In genomic region chr9:116860509-116861120, GRCh38 we compare ENCODE assay signal across 8 cellular contexts.
DNase-seq lines count a peak whose midpoint lies in the region; ATAC-seq, FAIRE-seq and TF ChIP-seq lines count a peak whose summit lies in the region.

No MANE protein-coding gene starts in this region.

- H3K79me2 ChIP-seq in keratinocyte (ENCODE audit: control insufficient read depth, insufficient read depth, low read length) = no peaks in the 10 kb centered on the region

- no peak overlapping the region for H3K4me3 ChIP-seq in keratinocyte (ENCODE audit: control insufficient read depth in 2 of 3, extremely low read depth in 1 of 3, insufficient read depth in 2 of 3, low read depth in 1 of 3, low read length in 3 of 3)

- FAIRE-seq in keratinocyte (lab: Jason Lieb, UNC) = peak; percentile 99

- no peaks in the 10 kb centered on the region for H3K27me3 ChIP-seq in keratinocyte (ENCODE audit: control insufficient read depth, extremely low read depth, insufficient read depth, low read length)

- peak; percentile 81 for TF ChIP-seq CTCF in CD14-positive monocyte (IDR thresholded peaks at IDR 0.05)
- TF ChIP-seq CTCF in GM13976 (IDR thresholded peaks at IDR 0.05; ENCODE audit: borderline replicate concordance, control extremely low read depth, extremely low read depth, insufficient read depth, missing control alignments) = peak; percentile 57
- TF ChIP-seq CTCF in keratinocyte (optimal IDR thresholded peaks at IDR 0.05 in 1 of 3, IDR thresholded peaks at IDR 0.05 in 1 of 3, conservative IDR thresholded peaks at IDR 0.05 in 1 of 3; ENCODE audit: extremely low read depth in 1 of 3, insufficient read depth in 2 of 3, low read length in 3 of 3) = peak; percentile 82 to 94 (median 92)

- no peak overlapping the region for H3K4me3 Mint-ChIP-seq in CD14-positive monocyte
- no peak overlapping the region for H3K4me3 Mint-ChIP-seq in stimulated activated naive B cell treated with anti-CD40 and anti-IgM and Interleukin-4, amounts not matched to agents 10 μg/mL and 1 μg/mL and 100 μg/mL, for 72 hours

- H2AFZ ChIP-seq in keratinocyte (ENCODE audit: control insufficient read depth, low read length) = no peak overlapping the region

- peaks cover 0 to 2% (median 0%) of the 10 kb centered on the region in 7 donors for H3K9me3 Mint-ChIP-seq in CD14-positive monocyte
- H3K9me3 Mint-ChIP-seq in stimulated activated naive B cell treated with anti-CD40 and anti-IgM and Interleukin-4, amounts not matched to agents 10 μg/mL and 1 μg/mL and 100 μg/mL, for 72 hours = no peaks in the 10 kb centered on the region

- H3K36me3 Mint-ChIP-seq in CD14-positive monocyte = no peaks in the 10 kb centered on the region
- no peaks in the 10 kb centered on the region for H3K36me3 Mint-ChIP-seq in stimulated activated naive B cell treated with anti-CD40 and anti-IgM and Interleukin-4, amounts not matched to agents 10 μg/mL and 1 μg/mL and 100 μg/mL, for 72 hours

- intact Hi-C loops in CD14-positive monocyte (cut with micrococcal nuclease) = no loop called here

- no peak overlapping the region for H3K27ac Mint-ChIP-seq in CD14-positive monocyte
- H3K27ac Mint-ChIP-seq in stimulated activated naive B cell treated with anti-CD40 and anti-IgM and Interleukin-4, amounts not matched to agents 10 μg/mL and 1 μg/mL and 100 μg/mL, for 72 hours = no peak overlapping the region

- H3K4me1 Mint-ChIP-seq in CD14-positive monocyte = no peaks in the 10 kb centered on the region
- H3K4me1 Mint-ChIP-seq in stimulated activated naive B cell treated with anti-CD40 and anti-IgM and Interleukin-4, amounts not matched to agents 10 μg/mL and 1 μg/mL and 100 μg/mL, for 72 hours = no peaks in the 10 kb centered on the region

- no peaks in the 10 kb centered on the region for H3K9me1 ChIP-seq in keratinocyte (ENCODE audit: control insufficient read depth, extremely low read depth, insufficient read depth, low read length)

- H3K4me2 ChIP-seq in keratinocyte (ENCODE audit: control insufficient read depth, extremely low read depth, insufficient read depth, low read depth, low read length) = no peak overlapping the region

- H3K9ac ChIP-seq in keratinocyte (ENCODE audit: control insufficient read depth, extremely low read depth, insufficient read depth, low read length) = no peak overlapping the region

- peaks cover 1 to 10% (median 3%) of the 10 kb centered on the region in 3 donors for H3K27me3 Mint-ChIP-seq in CD14-positive monocyte (ENCODE audit: low read depth in 3 of 3)
- peaks cover 4 to 6% of the 10 kb centered on the region in 2 donors for H3K27me3 Mint-ChIP-seq in stimulated activated naive B cell treated with anti-CD40 and anti-IgM and Interleukin-4, amounts not matched to agents 10 μg/mL and 1 μg/mL and 100 μg/mL, for 72 hours

- in situ Hi-C loops in GM13976 (cut with MboI; ENCODE audit: low sequenced_read_pairs, unreplicated experiment) = no loop called here
- in situ Hi-C loops in T47D (cut with HindIII; ENCODE audit: low pct_unique_long_range_greater_than_20kb, low sequenced_read_pairs) = no loop called here

- dilution Hi-C loops in keratinocyte (cut with MboI; ENCODE audit: extremely low pct_ligation_motif_present, low sequenced_read_pairs) = no loop called here

- DNase-seq in CD14-positive monocyte (ENCODE audit: low spot score) (no peak), GM13976 (ENCODE audit: low spot score) (peak; percentile 54), NCI-H82 treated with DMSO at 0.1 percent for 48 hours (lab: John Stamatoyannopoulos, UW; ENCODE audit: unreplicated experiment) (peak; percentile 61), T47D (ENCODE audit: low read depth in 1 of 2, low spot score in 1 of 2) (peak; percentile 78 to 81), keratinocyte (ENCODE audit: low read depth, low spot score) (no peak)
- DNase-seq in stimulated activated naive B cell treated with anti-CD40 and anti-IgM and Interleukin-4, amounts not matched to agents 10 μg/mL and 1 μg/mL and 100 μg/mL, for 72 hours = peak; percentile 2

- H3K36me3 ChIP-seq in keratinocyte (ENCODE audit: control insufficient read depth in 2 of 2, extremely low read depth in 1 of 2, insufficient read depth in 2 of 2, low read length in 2 of 2) = no peaks in the 10 kb centered on the region

- no peak overlapping the region for H3K27ac ChIP-seq in keratinocyte (ENCODE audit: control insufficient read depth, insufficient read depth, low read length)

- H3K4me1 ChIP-seq in keratinocyte (ENCODE audit: control insufficient read depth, extremely low read depth, insufficient read depth, low read length) = peaks cover 17% of the 10 kb centered on the region

- ATAC-seq in HG03196 (IDR thresholded peaks at IDR 0.05; ENCODE audit: unreplicated experiment) (peak; percentile 76), HG02759 (IDR thresholded peaks at IDR 0.05; ENCODE audit: unreplicated experiment) (no peak)
- no peak for ATAC-seq in stimulated activated naive B cell treated with anti-CD40 and anti-IgM and Interleukin-4, amounts not matched to agents 10 μg/mL and 1 μg/mL and 100 μg/mL, for 72 hours (replicated peaks)

- H4K20me1 ChIP-seq in keratinocyte (ENCODE audit: control insufficient read depth, extremely low read depth, insufficient read depth, low read length) = no peaks in the 10 kb centered on the region

- no peaks in the 10 kb centered on the region for H3K9me3 ChIP-seq in keratinocyte (ENCODE audit: control insufficient read depth, low read depth, low read length)

Comparison
In these comparisons a context has a peak if more than half of its experiments do, and no peak if none do; other contexts are left out.
1. DNase-seq: peak in GM13976 (single experiment), NCI-H82 treated with DMSO at 0.1 percent for 48 hours (single experiment), T47D (2 of 2) and stimulated activated naive B cell treated with anti-CD40 and anti-IgM and Interleukin-4, amounts not matched to agents 10 μg/mL and 1 μg/mL and 100 μg/mL, for 72 hours (single experiment); none in CD14-positive monocyte (single experiment) and keratinocyte (single experiment).
2. Peak in every context shown above with its lines, with median percentiles within 50 percentile points of each other: CTCF ChIP-seq.